16 cellular contexts compared by ENCODE assay signal in genomic region chr6:120405947-120406346, GRCh38.
A peak's percentile ranks its signal among the peaks of the same experiment; 100 is the strongest.
DNase-seq lines count a peak whose midpoint lies in the region; ATAC-seq and TF ChIP-seq lines count a peak whose summit lies in the region.
"Had no signal": no experiment of that assay in that cellular context is flagged by ENCODE, and none has a peak within 500 bp of the region (broad histone marks: within the 10 kb centered on the region; RNA-seq: fewer than 3 reads in every experiment).

No MANE protein-coding gene starts in this region.

- no peak overlapping the region for H3K27ac Mint-ChIP-seq in neural crest cell (ENCODE audit: unreplicated experiment)
- H3K27ac Mint-ChIP-seq: activated naive CD8-positive, alpha-beta T cell treated with anti-CD3 and anti-CD28 coated beads for 36 hours; naive thymus-derived CD4-positive, alpha-beta T cell had no signal

- no peak overlapping the region for H2AK5ac ChIP-seq in mesenchymal stem cell (ENCODE audit: low read length, severe bottlenecking)

- peak; percentile 12 to 48 for DNase-seq in NCI-H524 (lab: John Stamatoyannopoulos, UW)
- no peak for DNase-seq in NCI-H524 treated with DMSO at 0.1 percent for 48 hours (lab: John Stamatoyannopoulos, UW)
- DNase-seq in NB4 (ENCODE audit: low read depth) = peak; percentile 7
- DNase-seq in cerebellar cortex (ENCODE audit: low spot score) = peak; percentile 3
- DNase-seq in neural crest cell (ENCODE audit: low read depth, low spot score) = no peak
- no peak for DNase-seq in mesenchymal stem cell
- DNase-seq in hypothalamus (lab: John Stamatoyannopoulos, UW) = no peak
- DNase-seq: activated naive CD8-positive, alpha-beta T cell treated with anti-CD3 and anti-CD28 coated beads for 36 hours; Calu3; heart left ventricle; left ventricle myocardium inferior; naive thymus-derived CD4-positive, alpha-beta T cell; NCI-H526 treated with DMSO at 0.1 percent for 48 hours had no signal

- H2BK12ac ChIP-seq in mesenchymal stem cell (ENCODE audit: low read length in 2 of 2) = no peak overlapping the region

- H3K9ac ChIP-seq in mesenchymal stem cell (ENCODE audit: low read length) = no peak overlapping the region

- no peak for ATAC-seq in HG03095 (IDR thresholded peaks at IDR 0.05; ENCODE audit: unreplicated experiment)
- ATAC-seq: heart left ventricle; naive thymus-derived CD4-positive, alpha-beta T cell had no signal

- peaks cover 4% of the 10 kb centered on the region for H3K27me3 Mint-ChIP-seq in neural crest cell (ENCODE audit: low read depth)
- H3K27me3 Mint-ChIP-seq: activated naive CD8-positive, alpha-beta T cell treated with anti-CD3 and anti-CD28 coated beads for 36 hours; central memory CD8-positive, alpha-beta T cell; naive thymus-derived CD4-positive, alpha-beta T cell had no signal

- H3K4me3 ChIP-seq in NB4 (ENCODE audit: low read depth, low read length) (no peak overlapping the region), mesenchymal stem cell (ENCODE audit: insufficient read depth in 1 of 2, low read depth in 1 of 2, low read length in 2 of 2) (no peak overlapping the region)
- H3K4me3 ChIP-seq: heart left ventricle, left ventricle myocardium inferior had no signal

- H3K27ac ChIP-seq in mesenchymal stem cell (ENCODE audit: low read length, poor library complexity, severe bottlenecking) = no peak overlapping the region
- H3K27ac ChIP-seq: epithelial cell of prostate, heart left ventricle, left ventricle myocardium inferior had no signal

- no peak for TF ChIP-seq POLR2A in NB4 (IDR thresholded peaks at IDR 0.05; ENCODE audit: extremely low read depth, insufficient read length)

- TF ChIP-seq CTCF in NB4 (IDR thresholded peaks at IDR 0.05; ENCODE audit: low read depth, low read length) = no peak
- peak; percentile 36 for TF ChIP-seq CTCF in neural crest cell (conservative IDR thresholded peaks at IDR 0.05)

- no peak overlapping the region for H3K23ac ChIP-seq in mesenchymal stem cell (ENCODE audit: low read length in 2 of 2)

- no peaks in the 10 kb centered on the region for H3K36me3 Mint-ChIP-seq in neural crest cell (ENCODE audit: low read depth)
- H3K36me3 Mint-ChIP-seq: activated naive CD8-positive, alpha-beta T cell treated with anti-CD3 and anti-CD28 coated beads for 36 hours; naive thymus-derived CD4-positive, alpha-beta T cell had no signal

- H4K8ac ChIP-seq in mesenchymal stem cell (ENCODE audit: low read length) = no peak overlapping the region

- no peaks in the 10 kb centered on the region for H3K4me1 ChIP-seq in mesenchymal stem cell (ENCODE audit: control insufficient read depth, insufficient read depth, low read depth, low read length)
- H3K4me1 ChIP-seq: heart left ventricle, left ventricle myocardium inferior had no signal

- H3K4me1 Mint-ChIP-seq in neural crest cell = no peaks in the 10 kb centered on the region
- H3K4me1 Mint-ChIP-seq: activated naive CD8-positive, alpha-beta T cell treated with anti-CD3 and anti-CD28 coated beads for 36 hours; central memory CD8-positive, alpha-beta T cell; naive thymus-derived CD4-positive, alpha-beta T cell had no signal

- H3K79me1 ChIP-seq in mesenchymal stem cell (replicated peaks; ENCODE audit: low read length, poor library complexity, severe bottlenecking) = no peaks in the 10 kb centered on the region

- H3K4me3 Mint-ChIP-seq in neural crest cell = no peak overlapping the region
- H3K4me3 Mint-ChIP-seq: activated naive CD8-positive, alpha-beta T cell treated with anti-CD3 and anti-CD28 coated beads for 36 hours; central memory CD8-positive, alpha-beta T cell; naive thymus-derived CD4-positive, alpha-beta T cell had no signal

- H3K36me3 ChIP-seq in mesenchymal stem cell (ENCODE audit: control insufficient read depth in 1 of 2, insufficient read depth in 2 of 2, low read depth in 1 of 2, low read length in 2 of 2) = no peaks in the 10 kb centered on the region
- H3K36me3 ChIP-seq: heart left ventricle, left ventricle myocardium inferior had no signal

- H3K9me3 ChIP-seq in mesenchymal stem cell (ENCODE audit: control insufficient read depth, low read length) = no peaks in the 10 kb centered on the region

- 27% methylated on average over 1 of the region's 3 CpGs for WGBS in mesenchymal stem cell

- H2AFZ ChIP-seq in mesenchymal stem cell (ENCODE audit: low read depth, low read length) = no peak overlapping the region

- H2BK5ac ChIP-seq in mesenchymal stem cell (ENCODE audit: low read depth, low read length, poor library complexity, severe bottlenecking) = no peak overlapping the region

- no peaks in the 10 kb centered on the region for H3K27me3 ChIP-seq in mesenchymal stem cell (ENCODE audit: control insufficient read depth in 1 of 2, insufficient read depth in 1 of 2, low read length in 2 of 2)
- H3K27me3 ChIP-seq: heart left ventricle had no signal

- H3K4ac ChIP-seq in mesenchymal stem cell (ENCODE audit: low read depth in 1 of 2, low read length in 2 of 2) = no peak overlapping the region

- no peak overlapping the region for H3K14ac ChIP-seq in mesenchymal stem cell (ENCODE audit: low read length in 2 of 2)

- no peak overlapping the region for H2BK15ac ChIP-seq in mesenchymal stem cell (ENCODE audit: low read depth, poor library complexity, severe bottlenecking)

- no peak overlapping the region for H3K18ac ChIP-seq in mesenchymal stem cell (ENCODE audit: low read depth in 1 of 2, low read length in 2 of 2)

- no peak overlapping the region for H4K91ac ChIP-seq in mesenchymal stem cell (ENCODE audit: low read length)

- H3K4me2 ChIP-seq in mesenchymal stem cell (ENCODE audit: low read length, poor library complexity, severe bottlenecking) = no peak overlapping the region

- peaks cover 5% of the 10 kb centered on the region for H3K9me3 Mint-ChIP-seq in neural crest cell

- no peak overlapping the region for H2BK120ac ChIP-seq in mesenchymal stem cell (ENCODE audit: low read depth, low read length)

Comparison
In these comparisons a context has a peak if more than half of its experiments do, and no peak if none do; other contexts are left out.
1. DNase-seq: peak in NCI-H524 (2 of 2), NB4 (single experiment) and cerebellar cortex (single experiment); none in NCI-H524 treated with DMSO at 0.1 percent for 48 hours (single experiment), neural crest cell (single experiment), mesenchymal stem cell (single experiment) and hypothalamus (0 of 51).